Comparison of ENCODE assay signal across 10 cellular contexts in genomic region chr5:151675225-151675955, GRCh38. TPM values are rescaled to one million over a fixed set of nuclear protein-coding genes. Genes with fewer than 3 reads are reported as not detected.
A peak's percentile ranks its signal among the peaks of the same experiment; 100 is the strongest.
DNase-seq lines count a peak whose midpoint lies in the region; ATAC-seq, FAIRE-seq and TF ChIP-seq lines count a peak whose summit lies in the region.
"Had no signal": no experiment of that assay in that cellular context is flagged by ENCODE, and none has a peak within 500 bp of the region (broad histone marks: within the 10 kb centered on the region; RNA-seq: fewer than 3 reads in every experiment).

No MANE protein-coding gene starts in this region.

- POLR2A ChIA-PET in CD8-positive, alpha-beta T cell (lab: Charles Lee), result no interaction called here

- TF ChIP-seq CTCF in chondrocyte (IDR thresholded peaks at IDR 0.05), result no peak
- TF ChIP-seq CTCF in CD8-positive, alpha-beta T cell (IDR thresholded peaks at IDR 0.05), result no peak

- H3K9me3 Mint-ChIP-seq in chondrocyte (ENCODE audit: low read depth), result no peaks in the 10 kb centered on the region
- no peaks in the 10 kb centered on the region for H3K9me3 Mint-ChIP-seq in CD8-positive, alpha-beta T cell

- no peak for FAIRE-seq in GM19239 (lab: Jason Lieb, UNC)

- ATAC-seq in HG02852 (IDR thresholded peaks at IDR 0.05; ENCODE audit: unreplicated experiment), result peak; percentile 60
- no peak for ATAC-seq in CD8-positive, alpha-beta T cell
- no peak for ATAC-seq in HG02970 (IDR thresholded peaks at IDR 0.05; ENCODE audit: low FRiP score, unreplicated experiment)

- CTCF ChIA-PET in CD8-positive, alpha-beta T cell (lab: Charles Lee), result interaction anchor here (1.1 kb wide), 1 partner anchor 9 kb away, joined by 5 read pairs; no protein-coding TSS in a partner anchor

- H3K27me3 Mint-ChIP-seq in chondrocyte (ENCODE audit: low read depth), result no peaks in the 10 kb centered on the region
- peaks cover 2% of the 10 kb centered on the region for H3K27me3 Mint-ChIP-seq in CD8-positive, alpha-beta T cell (ENCODE audit: low read depth)

- H2AFZ ChIP-seq in ACC112 (ENCODE audit: low read length, unreplicated experiment), result no peak overlapping the region

- H3K4me3 ChIP-seq in ACC112 (ENCODE audit: low read depth, low read length) (peak overlapping the region; percentile 42), muscle layer of duodenum (ENCODE audit: low read depth in 1 of 2, low read length in 2 of 2) (no peak overlapping the region)
- no peak overlapping the region for H3K4me3 ChIP-seq in CD8-positive, alpha-beta T cell (ENCODE audit: low read depth, low read length)

- H3K79me2 ChIP-seq in ACC112 (ENCODE audit: control insufficient read depth, insufficient read depth, low read length, unreplicated experiment), result peaks cover 72% of the 10 kb centered on the region

- peaks cover 59% of the 10 kb centered on the region for H3K36me3 ChIP-seq in ACC112 (ENCODE audit: insufficient read depth, low read length)
- H3K36me3 ChIP-seq in muscle layer of duodenum (ENCODE audit: control insufficient read depth in 1 of 2, insufficient read depth in 2 of 2, low read length in 2 of 2), result peaks cover 12 to 39% of the 10 kb centered on the region in 2 donors
- H3K36me3 ChIP-seq in CD8-positive, alpha-beta T cell (ENCODE audit: insufficient read depth, low read length), result no peaks in the 10 kb centered on the region

- DNase-seq in chondrocyte (ENCODE audit: low spot score), result no peak
- no peak for DNase-seq in CD8-positive, alpha-beta T cell
- DNase-seq in GM19239 (ENCODE audit: insufficient read length, low spot score), result no peak
- no peak for DNase-seq in kidney glomerular epithelial cell (lab: John Stamatoyannopoulos, UW)
- DNase-seq: C1 segment of cervical spinal cord; effector CD4-positive, alpha-beta T cell had no signal

- peaks cover 62% of the 10 kb centered on the region for H3K36me3 Mint-ChIP-seq in chondrocyte (ENCODE audit: low read depth)
- no peaks in the 10 kb centered on the region for H3K36me3 Mint-ChIP-seq in CD8-positive, alpha-beta T cell

- peaks cover 99% of the 10 kb centered on the region for H3K4me1 Mint-ChIP-seq in chondrocyte (ENCODE audit: low read depth)
- no peaks in the 10 kb centered on the region for H3K4me1 Mint-ChIP-seq in CD8-positive, alpha-beta T cell (ENCODE audit: low read depth)

- peak overlapping the region; percentile 92 for H3K27ac Mint-ChIP-seq in chondrocyte (ENCODE audit: unreplicated experiment)
- no peak overlapping the region for H3K27ac Mint-ChIP-seq in CD8-positive, alpha-beta T cell

- peak overlapping the region; percentile 85 for H3K27ac ChIP-seq in ACC112 (ENCODE audit: low read depth, low read length)
- peak overlapping the region; percentile 58 for H3K27ac ChIP-seq in muscle layer of duodenum (ENCODE audit: low read length)
- no peak overlapping the region for H3K27ac ChIP-seq in CD8-positive, alpha-beta T cell (ENCODE audit: low read depth, low read length)

- H3K4me1 ChIP-seq in ACC112 (ENCODE audit: control insufficient read depth, insufficient read depth, low read length, unreplicated experiment) (peaks cover 100% of the 10 kb centered on the region), muscle layer of duodenum (ENCODE audit: control insufficient read depth in 1 of 2, insufficient read depth in 2 of 2, low read length in 2 of 2) (peaks cover 17 to 85% of the 10 kb centered on the region in 2 donors)
- H3K4me1 ChIP-seq in CD8-positive, alpha-beta T cell (ENCODE audit: insufficient read depth, low read length), result no peaks in the 10 kb centered on the region

- intact Hi-C loops in CD8-positive, alpha-beta T cell (cut with DNase I, micrococcal nuclease), result no loop called here

- H3K9me3 ChIP-seq in muscle layer of duodenum (ENCODE audit: control insufficient read depth in 1 of 2, low read length in 2 of 2), result no peaks in the 10 kb centered on the region
- H3K9me3 ChIP-seq in CD8-positive, alpha-beta T cell (ENCODE audit: low read length), result no peaks in the 10 kb centered on the region

- H3K27me3 ChIP-seq in ACC112 (ENCODE audit: insufficient read depth, low read length), result no peaks in the 10 kb centered on the region
- no peaks in the 10 kb centered on the region for H3K27me3 ChIP-seq in muscle layer of duodenum (ENCODE audit: low read depth, low read length)
- no peaks in the 10 kb centered on the region for H3K27me3 ChIP-seq in CD8-positive, alpha-beta T cell (ENCODE audit: insufficient read depth, low read length)

- peak overlapping the region; percentile 45 for H3K4me3 Mint-ChIP-seq in chondrocyte (ENCODE audit: unreplicated experiment)
- no peak overlapping the region for H3K4me3 Mint-ChIP-seq in CD8-positive, alpha-beta T cell

RNA-seq across cellular contexts. Expression of gene SPARC, which starts 11.3 kb away (rescaled TPM):
- total RNA-seq in chondrocyte, result 19,093 to 24,474 TPM (median 24,306 TPM) in 3 replicates
- under 1 TPM in 1 of 2 experiments, not detected in 1; 0.39 TPM for total RNA-seq in CD8-positive, alpha-beta T cell

Comparison
In these comparisons a context has a peak if more than half of its experiments do, and no peak if none do; other contexts are left out.
1. RNA of gene SPARC, which starts 11.3 kb away (total RNA-seq): 19,093 to 24,474 TPM in chondrocyte; 0.39 TPM in CD8-positive, alpha-beta T cell; every median in the first group is over 1,000 times any median in the second.